Comparison of ENCODE assay signal across 8 cellular contexts in the genomic region with DNA sequence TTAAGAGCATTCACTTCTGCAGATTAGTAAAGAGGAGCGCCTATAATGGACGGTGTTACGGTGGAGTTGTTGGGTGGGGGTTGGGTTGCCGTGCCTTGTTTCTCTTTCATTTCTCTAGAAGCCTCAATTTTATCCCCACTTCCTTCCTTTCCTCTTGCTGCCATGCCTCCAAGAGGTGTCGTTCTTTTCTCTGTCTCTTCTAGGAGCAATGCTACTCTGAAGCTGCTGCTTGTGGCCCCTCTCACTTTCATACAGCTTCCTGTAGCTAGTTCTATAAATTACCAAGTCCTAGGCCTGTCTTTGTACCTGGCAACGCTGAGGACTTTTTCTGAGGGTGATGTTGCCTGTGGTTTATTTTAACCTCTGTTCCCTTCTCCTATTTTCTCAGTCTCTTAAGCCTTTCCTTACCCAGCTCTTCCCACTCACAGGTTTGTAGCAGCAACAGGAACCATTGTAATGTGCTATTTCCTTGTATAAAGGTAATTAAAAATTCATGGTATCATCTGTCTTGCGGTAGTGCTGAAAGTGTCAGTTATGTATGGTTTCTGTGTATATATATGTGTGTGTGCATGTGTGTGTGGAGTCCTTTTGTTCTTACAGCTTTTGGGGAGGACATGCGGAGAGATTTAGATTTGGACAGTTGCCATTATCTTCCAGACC. TPM values are rescaled to one million over a fixed set of nuclear protein-coding genes. Genes with fewer than 3 reads are reported as not detected.
DNase-seq lines count a peak whose midpoint lies in the region; ATAC-seq and TF ChIP-seq lines count a peak whose summit lies in the region.

No MANE protein-coding gene starts in this region.

- no peaks in the 10 kb centered on the region for H3K27me3 Mint-ChIP-seq in central memory CD8-positive, alpha-beta T cell

- no peaks in the 10 kb centered on the region for H3K9me3 Mint-ChIP-seq in central memory CD8-positive, alpha-beta T cell

- peak; percentile 87 for ATAC-seq in HG03025 (IDR thresholded peaks at IDR 0.05; ENCODE audit: low FRiP score, unreplicated experiment)
- ATAC-seq in central memory CD8-positive, alpha-beta T cell (replicated peaks; ENCODE audit: extremely low read depth, poor library complexity, severe bottlenecking), result peak; percentile 87

- POLR2A ChIA-PET in HEK293T (lab: Yijun Ruan, JAX), result no interaction called here

- CTCF ChIA-PET in HEK293T (lab: Yijun Ruan, JAX), result interaction anchor here (1.3 kb wide), 1 partner anchor 14 kb away, joined by 3 read pairs; no protein-coding TSS in a partner anchor

- no peak overlapping the region for H3K4me3 Mint-ChIP-seq in central memory CD8-positive, alpha-beta T cell

- H3K36me3 Mint-ChIP-seq in central memory CD8-positive, alpha-beta T cell (ENCODE audit: insufficient read depth), result peaks cover 5% of the 10 kb centered on the region

- no peak overlapping the region for H3K27ac Mint-ChIP-seq in central memory CD8-positive, alpha-beta T cell (ENCODE audit: low read depth)

- peaks cover under 1% of the 10 kb centered on the region for H3K4me1 Mint-ChIP-seq in central memory CD8-positive, alpha-beta T cell

- peak; percentile 20 for DNase-seq in NK-92 treated with Interleukin-12 subunit alpha and Interleukin-12 subunit beta, amount 100 ng/mL, for 24 hours (lab: John Stamatoyannopoulos, UW)
- DNase-seq in NK-92 (lab: John Stamatoyannopoulos, UW; ENCODE audit: unreplicated experiment) (no peak), RPMI7951 (ENCODE audit: low read depth) (peak; percentile 69), HEK293T (ENCODE audit: extremely low spot score) (no peak), SHP77 treated with DMSO at 0.1 percent for 48 hours (lab: John Stamatoyannopoulos, UW) (no peak)
- no peak for DNase-seq in central memory CD8-positive, alpha-beta T cell (ENCODE audit: low spot score in 2 of 2)
- DNase-seq in stimulated activated CD4-positive, alpha-beta T cell treated with anti-CD3 and anti-CD28 coated beads, Interleukin-4, amount 100 ng/mL, for 1 hour, result peak; percentile 63

TF ChIP-seq in HEK293T, 16 proteins besides CTCF, POLR2A, EP300 and RAD21:
- TF ChIP-seq FOXA1 (IDR thresholded peaks at IDR 0.05), result no peak
- TF ChIP-seq FOXK2 (IDR thresholded peaks at IDR 0.05), result no peak
- no peak for TF ChIP-seq NFRKB (IDR thresholded peaks at IDR 0.05)
- no peak for TF ChIP-seq TARDBP (IDR thresholded peaks at IDR 0.05)
- TF ChIP-seq FOXM1 (IDR thresholded peaks at IDR 0.05; ENCODE audit: borderline replicate concordance), result no peak
- no peak for TF ChIP-seq LEF1 (IDR thresholded peaks at IDR 0.05; ENCODE audit: borderline replicate concordance)
- TF ChIP-seq ARNT (IDR thresholded peaks at IDR 0.05), result no peak
- TF ChIP-seq SP1 (IDR thresholded peaks at IDR 0.05), result no peak
- no peak for TF ChIP-seq CTBP1 (IDR thresholded peaks at IDR 0.05; ENCODE audit: borderline replicate concordance)
- no peak for TF ChIP-seq ELF4 (IDR thresholded peaks at IDR 0.05)
- no peak for TF ChIP-seq HDGF (IDR thresholded peaks at IDR 0.05; ENCODE audit: borderline replicate concordance)
- TF ChIP-seq L3MBTL2 (conservative IDR thresholded peaks at IDR 0.05), result no peak
- TF ChIP-seq ZNF384 (IDR thresholded peaks at IDR 0.05), result no peak
- TF ChIP-seq, protein P1, sequence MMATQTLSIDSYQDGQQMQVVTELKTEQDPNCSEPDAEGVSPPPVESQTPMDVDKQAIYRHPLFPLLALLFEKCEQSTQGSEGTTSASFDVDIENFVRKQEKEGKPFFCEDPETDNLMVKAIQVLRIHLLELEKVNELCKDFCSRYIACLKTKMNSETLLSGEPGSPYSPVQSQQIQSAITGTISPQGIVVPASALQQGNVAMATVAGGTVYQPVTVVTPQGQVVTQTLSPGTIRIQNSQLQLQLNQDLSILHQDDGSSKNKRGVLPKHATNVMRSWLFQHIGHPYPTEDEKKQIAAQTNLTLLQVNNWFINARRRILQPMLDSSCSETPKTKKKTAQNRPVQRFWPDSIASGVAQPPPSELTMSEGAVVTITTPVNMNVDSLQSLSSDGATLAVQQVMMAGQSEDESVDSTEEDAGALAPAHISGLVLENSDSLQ (IDR thresholded peaks at IDR 0.05), result no peak
- TF ChIP-seq BHLHE40 (IDR thresholded peaks at IDR 0.05; ENCODE audit: borderline replicate concordance), result no peak
- no peak for TF ChIP-seq SUZ12 (IDR thresholded peaks at IDR 0.05)
TF ChIP-seq in HEK293T: peak in this region for 0.

RNA-seq across cellular contexts. Expression of a gene that starts 44.0 kb away (rescaled TPM):
- 12.4 and 14.9 TPM in 2 replicates for total RNA-seq in RPMI7951 (2014; rRNA removed; shearing (Covaris generic))

Comparison
In these comparisons a context has a peak if more than half of its experiments do, and no peak if none do; other contexts are left out.
1. DNase-seq: peak in NK-92 treated with Interleukin-12 subunit alpha and Interleukin-12 subunit beta, amount 100 ng/mL, for 24 hours (single experiment), RPMI7951 (single experiment) and stimulated activated CD4-positive, alpha-beta T cell treated with anti-CD3 and anti-CD28 coated beads, Interleukin-4, amount 100 ng/mL, for 1 hour (single experiment); none in NK-92 (single experiment), central memory CD8-positive, alpha-beta T cell (0 of 2), HEK293T (single experiment) and SHP77 treated with DMSO at 0.1 percent for 48 hours (single experiment).